Comparison of ENCODE assay signal across 8 cellular contexts in the genomic region with DNA sequence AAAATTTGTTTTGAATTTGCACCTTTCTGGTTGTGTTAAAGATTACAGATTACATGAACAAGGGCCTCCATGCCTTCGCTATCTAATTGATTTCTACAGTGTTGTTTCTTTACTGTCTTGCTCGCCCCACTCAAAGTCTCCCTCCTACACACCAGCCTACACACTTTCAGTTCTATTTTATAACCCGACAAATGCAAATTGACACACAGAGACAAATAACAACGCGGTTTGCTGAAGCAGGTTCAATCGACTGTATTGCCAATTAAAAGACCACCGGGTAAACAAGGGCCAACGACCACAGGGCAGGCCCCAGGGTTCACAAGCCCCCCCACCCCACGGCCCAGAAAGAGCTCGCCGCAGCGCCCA. TPM values are rescaled to one million over a fixed set of nuclear protein-coding genes. Genes with fewer than 3 reads are reported as not detected.
DNase-seq lines count a peak whose midpoint lies in the region; ATAC-seq, FAIRE-seq and TF ChIP-seq lines count a peak whose summit lies in the region.

No MANE protein-coding gene starts in this region.

- H3K27ac Mint-ChIP-seq in activated naive CD4-positive, alpha-beta T cell treated with anti-CD3 and anti-CD28 coated beads, Interleukin-2, amount 10 ng/mL, durations not matched to agents 7 days and 5 days = peak overlapping the region; percentile 92

- H3K27ac ChIP-seq in pancreas = peak overlapping the region; percentile 97 to 99 (median 98)

- no peaks in the 10 kb centered on the region for H3K27me3 Mint-ChIP-seq in activated naive CD4-positive, alpha-beta T cell treated with anti-CD3 and anti-CD28 coated beads, Interleukin-2, amount 10 ng/mL, durations not matched to agents 7 days and 5 days

- CTCF ChIA-PET in activated naive CD4-positive, alpha-beta T cell treated with anti-CD3 and anti-CD28 coated beads, Interleukin-2, amount 10 ng/mL, durations not matched to agents 7 days and 5 days (lab: Charles Lee) = interaction anchor here (1.0 to 2.5 kb wide), 8 partner anchors 12 to 215 kb away, joined by 3 to 10 read pairs (median 6); a partner anchor contains a TSS

- peaks cover 61% of the 10 kb centered on the region for H3K4me1 Mint-ChIP-seq in activated naive CD4-positive, alpha-beta T cell treated with anti-CD3 and anti-CD28 coated beads, Interleukin-2, amount 10 ng/mL, durations not matched to agents 7 days and 5 days

- peak overlapping the region; percentile 89 for H3K4me3 Mint-ChIP-seq in activated naive CD4-positive, alpha-beta T cell treated with anti-CD3 and anti-CD28 coated beads, Interleukin-2, amount 10 ng/mL, durations not matched to agents 7 days and 5 days

- no peaks in the 10 kb centered on the region for H3K9me3 Mint-ChIP-seq in activated naive CD4-positive, alpha-beta T cell treated with anti-CD3 and anti-CD28 coated beads, Interleukin-2, amount 10 ng/mL, durations not matched to agents 7 days and 5 days

- no peak for FAIRE-seq in pancreas (lab: Jason Lieb, UNC)

- peaks cover 19 to 47% (median 26%) of the 10 kb centered on the region in 3 donors for H3K4me1 ChIP-seq in pancreas

- no peak for DNase-seq in activated naive CD4-positive, alpha-beta T cell treated with anti-CD3 and anti-CD28 coated beads, Interleukin-2, amount 10 ng/mL, durations not matched to agents 7 days and 5 days
- DNase-seq in activated naive CD4-positive, alpha-beta T cell treated with Interleukin-2 at 50 U/mL for 16 hours = no peak
- DNase-seq in OCI-M1 (lab: John Stamatoyannopoulos, UW) (peak; percentile 61), epithelial cell of esophagus (ENCODE audit: low read depth) (no peak), pancreas (no peak), activated gamma-delta T cell treated with Interleukin-2 at 50 U/mL for 16 hours (no peak), G401 (ENCODE audit: low spot score) (no peak)

- H3K9me3 ChIP-seq in pancreas = no peaks in the 10 kb centered on the region

- H3K36me3 Mint-ChIP-seq in activated naive CD4-positive, alpha-beta T cell treated with anti-CD3 and anti-CD28 coated beads, Interleukin-2, amount 10 ng/mL, durations not matched to agents 7 days and 5 days = peaks cover 26% of the 10 kb centered on the region

- no peaks in the 10 kb centered on the region for H3K27me3 ChIP-seq in pancreas

- TF ChIP-seq CTCF in epithelial cell of esophagus (IDR thresholded peaks at IDR 0.05; ENCODE audit: insufficient read depth, low read depth, low read length, missing control alignments) (no peak), pancreas (IDR thresholded peaks at IDR 0.05) (no peak)

- in situ Hi-C loops in G401 (cut with HindIII; ENCODE audit: low sequenced_read_pairs) = no loop called here

- intact Hi-C loops in pancreas (cut with DNase I) = loop anchor here in 2 of 3 donors (10.0 kb wide), 1 partner anchor 57 kb away; a partner anchor contains a TSS

- WGBS in pancreas, 2 donors = 1% methylated on average over 12 of the region's 12 CpGs

- no peaks in the 10 kb centered on the region for H3K36me3 ChIP-seq in pancreas

- peak overlapping the region; percentile 89 for H3K4me3 ChIP-seq in epithelial cell of esophagus (ENCODE audit: low read length)
- peak overlapping the region; percentile 89 to 98 (median 94) for H3K4me3 ChIP-seq in pancreas

- ATAC-seq in pancreas (no peak), HG03108 (IDR thresholded peaks at IDR 0.05; ENCODE audit: unreplicated experiment) (no peak)

RNA-seq across cellular contexts. Expression of a gene that starts 0.9 kb away (rescaled TPM):
- total RNA-seq in pancreas = 10 to 100 TPM; 37.1 to 65.1 (median 58.5) TPM
- polyA plus RNA-seq in pancreas = 10 to 100 TPM; 21.7 to 29.5 TPM
- 117 and 144 TPM in 2 replicates for total RNA-seq in G401 (2014; rRNA removed; shearing (Covaris generic))

RNA-seq across cellular contexts. Expression of a gene that starts 58.0 kb away (rescaled TPM):
- total RNA-seq in pancreas = 10 to 100 TPM; 20.1 to 38.4 (median 24.9) TPM
- polyA plus RNA-seq in pancreas = 10 to 100 TPM in 1 of 2 donors, 1 to 10 TPM in 1; 8.2 to 12.6 TPM
- 6.9 and 8.1 TPM in 2 replicates for total RNA-seq in G401 (2014; rRNA removed; shearing (Covaris generic))

RNA-seq across cellular contexts. Expression of a gene that starts 58.3 kb away (rescaled TPM):
- 10 to 100 TPM; 25.2 to 34.4 (median 29.3) TPM for total RNA-seq in pancreas
- 10 to 100 TPM; 25.0 to 40.0 TPM for polyA plus RNA-seq in pancreas
- 120 and 126 TPM in 2 replicates for total RNA-seq in G401 (2014; rRNA removed; shearing (Covaris generic))
